Comparison of ENCODE assay signal across 11 cellular contexts in genomic region chr4:102578819-102579218, GRCh38.
A peak's percentile ranks its signal among the peaks of the same experiment; 100 is the strongest.
DNase-seq lines count a peak whose midpoint lies in the region; ATAC-seq and TF ChIP-seq lines count a peak whose summit lies in the region.
"Had no signal": no experiment of that assay in that cellular context is flagged by ENCODE, and none has a peak within 500 bp of the region (broad histone marks: within the 10 kb centered on the region; RNA-seq: fewer than 3 reads in every experiment).

No MANE protein-coding gene starts in this region.

- H3K9me3 ChIP-seq in left lung = no peaks in the 10 kb centered on the region
- H3K9me3 ChIP-seq: BE2C had no signal

- no peak overlapping the region for H3K4me3 ChIP-seq in left lung

- TF ChIP-seq CTCF in type B pancreatic cell (conservative IDR thresholded peaks at IDR 0.05) = peak; percentile 38
- TF ChIP-seq CTCF in left lung (IDR thresholded peaks at IDR 0.05) = no peak

- intact Hi-C loops in left cardiac atrium (cut with DNase I) (no loop called here), left ventricle myocardium superior (cut with micrococcal nuclease) (no loop called here), left lung (cut with DNase I) (no loop called here)

- ATAC-seq in left cardiac atrium = peak; percentile 78 to 83
- no peak for ATAC-seq in left ventricle myocardium superior
- ATAC-seq in activated CD8-positive, alpha-beta T cell treated with anti-CD3 and anti-CD28 coated beads, Interleukin-2, amount 10 ng/mL, durations not matched to agents 7 days and 5 days = no peak
- ATAC-seq in left lung = no peak
- ATAC-seq in GM18870 (IDR thresholded peaks at IDR 0.05; ENCODE audit: unreplicated experiment) = no peak
- no peak for ATAC-seq in GM21825 (IDR thresholded peaks at IDR 0.05; ENCODE audit: unreplicated experiment)
- ATAC-seq: esophagus mucosa had no signal

- H3K27me3 ChIP-seq in left lung = no peaks in the 10 kb centered on the region
- H3K27me3 ChIP-seq: BE2C had no signal

- no peak overlapping the region for H3K4me3 Mint-ChIP-seq in activated CD8-positive, alpha-beta T cell treated with anti-CD3 and anti-CD28 coated beads, Interleukin-2, amount 10 ng/mL, durations not matched to agents 7 days and 5 days
- H3K4me3 Mint-ChIP-seq in type B pancreatic cell = no peak overlapping the region
- H3K4me3 Mint-ChIP-seq: brain had no signal

- H3K27me3 Mint-ChIP-seq in activated CD8-positive, alpha-beta T cell treated with anti-CD3 and anti-CD28 coated beads, Interleukin-2, amount 10 ng/mL, durations not matched to agents 7 days and 5 days (ENCODE audit: low read depth) = no peaks in the 10 kb centered on the region
- no peaks in the 10 kb centered on the region for H3K27me3 Mint-ChIP-seq in type B pancreatic cell
- H3K27me3 Mint-ChIP-seq: brain had no signal

- peak overlapping the region; percentile 60 for H3K27ac Mint-ChIP-seq in activated CD8-positive, alpha-beta T cell treated with anti-CD3 and anti-CD28 coated beads, Interleukin-2, amount 10 ng/mL, durations not matched to agents 7 days and 5 days
- H3K27ac Mint-ChIP-seq in type B pancreatic cell = no peak overlapping the region
- H3K27ac Mint-ChIP-seq: brain had no signal

- H3K4me1 ChIP-seq in left lung = peaks cover 0 to 23% of the 10 kb centered on the region in 2 donors
- H3K4me1 ChIP-seq: BE2C had no signal

- POLR2A ChIA-PET in activated CD8-positive, alpha-beta T cell treated with anti-CD3 and anti-CD28 coated beads, Interleukin-2, amount 10 ng/mL, durations not matched to agents 7 days and 5 days (lab: Charles Lee) = interaction anchor here (1.4 kb wide), 1 partner anchor 11 kb away, joined by 5 read pairs; no protein-coding TSS in a partner anchor

- no peaks in the 10 kb centered on the region for H3K9me3 Mint-ChIP-seq in activated CD8-positive, alpha-beta T cell treated with anti-CD3 and anti-CD28 coated beads, Interleukin-2, amount 10 ng/mL, durations not matched to agents 7 days and 5 days (ENCODE audit: insufficient read depth)
- H3K9me3 Mint-ChIP-seq in type B pancreatic cell = no peaks in the 10 kb centered on the region

- H3K4me1 Mint-ChIP-seq in activated CD8-positive, alpha-beta T cell treated with anti-CD3 and anti-CD28 coated beads, Interleukin-2, amount 10 ng/mL, durations not matched to agents 7 days and 5 days (ENCODE audit: low read depth) = peaks cover 80% of the 10 kb centered on the region
- H3K4me1 Mint-ChIP-seq in type B pancreatic cell (ENCODE audit: unreplicated experiment) = peaks cover 8% of the 10 kb centered on the region
- H3K4me1 Mint-ChIP-seq: brain had no signal

- H3K36me3 Mint-ChIP-seq in activated CD8-positive, alpha-beta T cell treated with anti-CD3 and anti-CD28 coated beads, Interleukin-2, amount 10 ng/mL, durations not matched to agents 7 days and 5 days (ENCODE audit: low read depth) = peaks cover 80% of the 10 kb centered on the region
- H3K36me3 Mint-ChIP-seq in type B pancreatic cell = peaks cover 24% of the 10 kb centered on the region

- peak; percentile 34 for DNase-seq in left cardiac atrium
- no peak for DNase-seq in left ventricle myocardium superior
- DNase-seq in activated CD8-positive, alpha-beta T cell treated with anti-CD3 and anti-CD28 coated beads, Interleukin-2, amount 10 ng/mL, durations not matched to agents 7 days and 5 days = peak; percentile 48
- DNase-seq in iPS DF 19.7 (ENCODE audit: low read depth, low spot score) = peak; percentile 83
- DNase-seq in type B pancreatic cell (ENCODE audit: extremely low spot score, unreplicated experiment) = no peak
- no peak for DNase-seq in left lung
- DNase-seq: BE2C had no signal

- H3K27ac ChIP-seq in left lung = no peak overlapping the region

- H3K36me3 ChIP-seq in left lung = peaks cover 0 to 70% of the 10 kb centered on the region in 2 donors

- CTCF ChIA-PET in activated CD8-positive, alpha-beta T cell treated with anti-CD3 and anti-CD28 coated beads, Interleukin-2, amount 10 ng/mL, durations not matched to agents 7 days and 5 days (lab: Charles Lee) = interaction anchor here (0.6 to 3.3 kb wide), 21 partner anchors 9 to 130 kb away, joined by 3 to 23 read pairs (median 5); partner anchors contain the start of gene NFKB1

Comparison
In these comparisons a context has a peak if more than half of its experiments do, and no peak if none do; other contexts are left out.
1. ATAC-seq: peak in left cardiac atrium (2 of 2); none in left ventricle myocardium superior (single experiment), activated CD8-positive, alpha-beta T cell treated with anti-CD3 and anti-CD28 coated beads, Interleukin-2, amount 10 ng/mL, durations not matched to agents 7 days and 5 days (single experiment), left lung (single experiment), GM18870 (single experiment) and GM21825 (single experiment).
2. DNase-seq: peak in left cardiac atrium (single experiment), activated CD8-positive, alpha-beta T cell treated with anti-CD3 and anti-CD28 coated beads, Interleukin-2, amount 10 ng/mL, durations not matched to agents 7 days and 5 days (single experiment) and iPS DF 19.7 (single experiment); none in left ventricle myocardium superior (single experiment), type B pancreatic cell (single experiment) and left lung (0 of 2).